Comparison of ENCODE assay signal across 1 cellular context in genomic region chr6:31971993-31972708, GRCh38.
TF ChIP-seq lines count a peak whose summit lies in the region.

TSS of gene DXO (minus strand) at chr6:31972138. CDS start at chr6:31971675, 463 bp downstream.

TF ChIP-seq in HepG2, 621 proteins besides CTCF, POLR2A, EP300 and RAD21 (continued from another document and continues in another):
- TF ChIP-seq ZNF746 (CRISPR knock-in tag; IDR thresholded peaks at IDR 0.05), result peak; percentile 57
- TF ChIP-seq ZNF672 (CRISPR knock-in tag; IDR thresholded peaks at IDR 0.05), result peak; percentile 93
- TF ChIP-seq GFI1 (CRISPR knock-in tag; IDR thresholded peaks at IDR 0.05; ENCODE audit: borderline replicate concordance), result no peak
- TF ChIP-seq SP5 (CRISPR knock-in tag; IDR thresholded peaks at IDR 0.05; ENCODE audit: borderline replicate concordance, low read depth), result no peak
- peak; percentile 20 for TF ChIP-seq TOPORS (CRISPR knock-in tag; IDR thresholded peaks at IDR 0.05)
- no peak for TF ChIP-seq FLYWCH1 (CRISPR knock-in tag; IDR thresholded peaks at IDR 0.05)
- no peak; the same call in 1 of the 2 replicates for TF ChIP-seq FOXO4 (CRISPR knock-in tag; conservative IDR thresholded peaks at IDR 0.05)
- TF ChIP-seq MIER2 (CRISPR knock-in tag; IDR thresholded peaks at IDR 0.05), result no peak
- peak; percentile 96 for TF ChIP-seq RFX3 (CRISPR knock-in tag; IDR thresholded peaks at IDR 0.05)
- TF ChIP-seq MTF2 (CRISPR knock-in tag; IDR thresholded peaks at IDR 0.05; ENCODE audit: borderline replicate concordance), result no peak
- TF ChIP-seq MLX (CRISPR knock-in tag; IDR thresholded peaks at IDR 0.05), result no peak
- TF ChIP-seq NAIF1 (CRISPR knock-in tag; IDR thresholded peaks at IDR 0.05; ENCODE audit: borderline replicate concordance), result no peak
- TF ChIP-seq ZHX2 (IDR thresholded peaks at IDR 0.05; ENCODE audit: low read depth), result peak; percentile 99
- 0 out of 2 replicates have a peak, but pooled peaks have one; percentile 49 for TF ChIP-seq ZHX2 (CRISPR knock-in tag; IDR thresholded peaks at IDR 0.05; ENCODE audit: borderline replicate concordance)
- peak; percentile 77 for TF ChIP-seq ZNF800 (CRISPR knock-in tag; IDR thresholded peaks at IDR 0.05)
- TF ChIP-seq RBAK (CRISPR knock-in tag; IDR thresholded peaks at IDR 0.05), result 0 out of 2 replicates have a peak, but pooled peaks have one; percentile 43
- no peak for TF ChIP-seq ZNF121 (CRISPR knock-in tag; IDR thresholded peaks at IDR 0.05)
- TF ChIP-seq HDAC2 (CRISPR knock-in tag; IDR thresholded peaks at IDR 0.05), result peak; percentile 89
- peak; percentile 74; the same call in 1 of the 2 replicates for TF ChIP-seq HOMEZ (CRISPR knock-in tag; IDR thresholded peaks at IDR 0.05; ENCODE audit: low read depth)
- peak; percentile 83; the same call in 1 of the 2 replicates for TF ChIP-seq ZNF709 (CRISPR knock-in tag; IDR thresholded peaks at IDR 0.05)
- TF ChIP-seq MYNN (CRISPR knock-in tag; IDR thresholded peaks at IDR 0.05; ENCODE audit: low read depth), result no peak; the same call in 1 of the 2 replicates
- no peak for TF ChIP-seq ZNF615 (CRISPR knock-in tag; IDR thresholded peaks at IDR 0.05; ENCODE audit: borderline replicate concordance)
- TF ChIP-seq ZNF18 (CRISPR knock-in tag; IDR thresholded peaks at IDR 0.05; ENCODE audit: insufficient replicate concordance), result peak; percentile 42
- TF ChIP-seq SP1 (IDR thresholded peaks at IDR 0.05), result no peak
- TF ChIP-seq SP1 (CRISPR knock-in tag; IDR thresholded peaks at IDR 0.05), result peak; percentile 92
- no peak for TF ChIP-seq ATF6 (CRISPR knock-in tag; conservative IDR thresholded peaks at IDR 0.05)
- TF ChIP-seq MXD4 (CRISPR knock-in tag; IDR thresholded peaks at IDR 0.05), result peak; percentile 94
- peak; percentile 100 for TF ChIP-seq HOXA3 (CRISPR knock-in tag; IDR thresholded peaks at IDR 0.05)
- TF ChIP-seq KLF12 (CRISPR knock-in tag; IDR thresholded peaks at IDR 0.05; ENCODE audit: borderline replicate concordance), result peak; percentile 78; the same call in 1 of the 2 replicates
- 0 out of 2 replicates have a peak, but pooled peaks have one; percentile 57 for TF ChIP-seq ZNF597 (CRISPR knock-in tag; IDR thresholded peaks at IDR 0.05)
- no peak for TF ChIP-seq ZNF652 (CRISPR knock-in tag; IDR thresholded peaks at IDR 0.05; ENCODE audit: borderline replicate concordance, low read depth)
- peak; percentile 92 for TF ChIP-seq TBX3 (IDR thresholded peaks at IDR 0.05; ENCODE audit: borderline replicate concordance)
- TF ChIP-seq ZFP37 (CRISPR knock-in tag; IDR thresholded peaks at IDR 0.05; ENCODE audit: borderline replicate concordance), result 0 out of 2 replicates have a peak, but pooled peaks have one; percentile 29
